22 cellular contexts compared by ENCODE assay signal in genomic region chr7:138434458-138435093, GRCh38. TPM values are rescaled to one million over a fixed set of nuclear protein-coding genes. Genes with fewer than 3 reads are reported as not detected.
A peak's percentile ranks its signal among the peaks of the same experiment; 100 is the strongest.
DNase-seq lines count a peak whose midpoint lies in the region; ATAC-seq, FAIRE-seq and TF ChIP-seq lines count a peak whose summit lies in the region.
"Had no signal": no experiment of that assay in that cellular context is flagged by ENCODE, and none has a peak within 500 bp of the region (broad histone marks: within the 10 kb centered on the region; RNA-seq: fewer than 3 reads in every experiment).

No MANE protein-coding gene starts in this region.

- peak overlapping the region; percentile 79; the same call in 1 of the 2 replicates for H2BK5ac ChIP-seq in H1 (ENCODE audit: low read depth, low read length)

- peaks cover 34% of the 10 kb centered on the region for H3K9me3 ChIP-seq in HUES64 (ENCODE audit: insufficient read depth, low read depth, low read length)
- peaks cover 24 to 26% of the 10 kb centered on the region in 2 experiments for H3K9me3 ChIP-seq in H1 (ENCODE audit: insufficient read depth in 2 of 2, low read depth in 1 of 2, low read length in 1 of 2)
- H3K9me3 ChIP-seq in mucosa of descending colon = peaks cover 25% of the 10 kb centered on the region
- H3K9me3 ChIP-seq in spleen = peaks cover 0 to 38% (median 28%) of the 10 kb centered on the region in 8 donors

- H2BK12ac ChIP-seq in H1 (ENCODE audit: low read depth, low read length) = peak overlapping the region; percentile 13

- peak overlapping the region; percentile 73; the same call in 1 of the 2 replicates for H3K27ac ChIP-seq in HUES64 (ENCODE audit: low read depth, low read length)
- H3K27ac ChIP-seq in H1 (ENCODE audit: low read depth, low read length) = no peak overlapping the region
- H3K27ac ChIP-seq in spleen = no peak overlapping the region
- H3K27ac ChIP-seq: SK-N-MC had no signal

- no peak overlapping the region for H3K4ac ChIP-seq in H1 (replicated peaks; ENCODE audit: insufficient read length, low read depth, low read length)

- 71% methylated on average over 4 of the region's 4 CpGs for WGBS in HUES64
- WGBS in H1 (ENCODE audit: extremely low coverage in 1 of 2, insufficient coverage in 1 of 2, insufficient read length in 1 of 2, insufficient replicate concordance in 2 of 2, low coverage in 1 of 2, low lambda C conversion rate in 2 of 2, missing lambda C conversion rate in 1 of 2), 2 experiments = 67% methylated on average over 4 of the region's 4 CpGs; no CpG with 5 or more reads in 1 of the 2 experiments
- 82 to 89% (median 84%) methylated on average over 4 of the region's 4 CpGs for WGBS in spleen, 5 donors

- peak; percentile 43 for ATAC-seq in mucosa of descending colon
- ATAC-seq: GM12878 had no signal

- 0 out of 2 replicates have a peak overlapping the region, but pooled peaks have one; percentile 20 for H2AK5ac ChIP-seq in H1 (ENCODE audit: low read depth, low read length)

- CTCF ChIA-PET in H1 (lab: Charles Lee; ENCODE audit: partially characterized antibody) = no interaction called here

- H3K4me1 Mint-ChIP-seq in HFFc6 (ENCODE audit: low read depth) = peaks cover 6% of the 10 kb centered on the region
- H3K4me1 Mint-ChIP-seq: IgD-negative memory B cell had no signal

- H3K4me3 ChIP-seq in HUES64 (ENCODE audit: low read length) = no peak overlapping the region
- peak overlapping the region in 1 of 4 experiments; percentile 38; a peak in 1 of 8 replicates for H3K4me3 ChIP-seq in H1 (ENCODE audit: extremely low read depth in 1 of 4, insufficient read depth in 2 of 4, low read depth in 3 of 4, low read length in 4 of 4)
- H3K4me3 ChIP-seq in mucosa of descending colon = no peak overlapping the region
- no peak overlapping the region for H3K4me3 ChIP-seq in spleen
- H3K4me3 ChIP-seq: GM12878, SK-N-MC had no signal

- peak overlapping the region; percentile 75 for H2BK120ac ChIP-seq in H1 (replicated peaks; ENCODE audit: low read depth, low read length)

- no peaks in the 10 kb centered on the region for H3K79me1 ChIP-seq in H1 (ENCODE audit: low read depth, low read length)

- H3K4me1 ChIP-seq in HUES64 (ENCODE audit: insufficient read depth, low read length) = peaks cover 13% of the 10 kb centered on the region
- H3K4me1 ChIP-seq in H1 (replicated peaks in 1 of 4; ENCODE audit: control insufficient read depth in 3 of 4, insufficient read depth in 4 of 4, low read length in 3 of 4) = peaks cover 0 to 16% (median 6%) of the 10 kb centered on the region in 4 experiments; a peak in 5 of 7 replicates
- no peaks in the 10 kb centered on the region for H3K4me1 ChIP-seq in mucosa of descending colon (ENCODE audit: low read depth)
- H3K4me1 ChIP-seq in spleen = no peaks in the 10 kb centered on the region

- no peaks in the 10 kb centered on the region for H3K79me2 ChIP-seq in H1 (ENCODE audit: control insufficient read depth in 1 of 2, insufficient read depth in 2 of 2, low read length in 2 of 2)

- intact Hi-C loops in mucosa of descending colon (cut with DNase I, micrococcal nuclease) (no loop called here), spleen (cut with DNase I; ENCODE audit: low total_unique reads) (no loop called here)

- peak overlapping the region; percentile 41 to 47 for H3K4me2 ChIP-seq in H1 (ENCODE audit: insufficient read depth in 1 of 2, low read depth in 2 of 2, low read length in 2 of 2)

- TF ChIP-seq CTCF in H1 (IDR thresholded peaks at IDR 0.05; ENCODE audit: control extremely low read depth in 1 of 3, insufficient read depth in 1 of 3, low read depth in 1 of 3, low read length in 3 of 3) (no peak), mucosa of descending colon (IDR thresholded peaks at IDR 0.05) (no peak), HFFc6 (IDR thresholded peaks at IDR 0.05) (no peak), spleen (IDR thresholded peaks at IDR 0.05 in 8 of 11, conservative IDR thresholded peaks at IDR 0.05 in 3 of 11) (no peak)

- TF ChIP-seq POLR2A in H1 (IDR thresholded peaks at IDR 0.05; ENCODE audit: control extremely low read depth in 1 of 2, low read depth in 2 of 2, low read length in 2 of 2) (no peak), spleen (IDR thresholded peaks at IDR 0.05) (no peak)

- no peaks in the 10 kb centered on the region for H4K20me1 ChIP-seq in H1 (replicated peaks in 1 of 2; ENCODE audit: control insufficient read depth in 1 of 2, insufficient read depth in 2 of 2, low read length in 2 of 2)

- peak overlapping the region; percentile 68 for H3K18ac ChIP-seq in H1 (ENCODE audit: extremely low read depth, low read length)

- H4K5ac ChIP-seq in H1 (ENCODE audit: insufficient read length, low read depth, low read length) = peak overlapping the region; percentile 62

- H3K9ac ChIP-seq in HUES64 (ENCODE audit: low read depth, low read length) (no peak overlapping the region), H1 (replicated peaks in 1 of 4; ENCODE audit: extremely low read depth in 1 of 4, low read depth in 3 of 4, low read length in 3 of 4) (no peak overlapping the region)

- no peak overlapping the region for H3K23ac ChIP-seq in H1 (ENCODE audit: insufficient read length)

- no peaks in the 10 kb centered on the region; the same call in 1 of the 2 replicates for H3K27me3 Mint-ChIP-seq in HFFc6 (ENCODE audit: insufficient read depth)

- no peak overlapping the region for H3K27ac Mint-ChIP-seq in HFFc6
- H3K27ac Mint-ChIP-seq: IgD-negative memory B cell had no signal

- DNase-seq in NCI-H1092 treated with DMSO at 0.1 percent for 48 hours (lab: John Stamatoyannopoulos, UW) (peak; percentile 72), NCI-H1092 (lab: John Stamatoyannopoulos, UW) (no peak), H1 (ENCODE audit: low read depth in 1 of 2, low spot score in 2 of 2) (no peak), mucosa of descending colon (no peak), NCI-H1436 (lab: John Stamatoyannopoulos, UW) (no peak), HFFc6 (no peak), spleen (no peak)
- DNase-seq: DMS79, EL, GDM1, NCI-H1048, NCI-H1436 treated with DMSO at 0.1 percent for 48 hours, NCI-H187 treated with DMSO at 0.1 percent for 48 hours, NCI-H526 treated with DMSO at 0.1 percent for 48 hours, OCI-M1, SIG-M5 had no signal

- H2BK15ac ChIP-seq in H1 (ENCODE audit: low read length) = no peak overlapping the region

- peaks cover 27% of the 10 kb centered on the region for H3K9me3 Mint-ChIP-seq in HFFc6

- H3K14ac ChIP-seq in H1 (ENCODE audit: insufficient read length) = no peak overlapping the region

- H3K27me3 ChIP-seq in HUES64 (ENCODE audit: insufficient read depth, low read length) = no peaks in the 10 kb centered on the region
- H3K27me3 ChIP-seq in H1 (replicated peaks in 1 of 4; ENCODE audit: control insufficient read depth in 3 of 4, extremely low read depth in 1 of 4, insufficient read depth in 3 of 4, low read length in 3 of 4) = no peaks in the 10 kb centered on the region
- H3K27me3 ChIP-seq in spleen (replicated peaks in 1 of 7) = no peaks in the 10 kb centered on the region

- POLR2A ChIA-PET in H1 (lab: Charles Lee; ENCODE audit: partially characterized antibody) = no interaction called here

- no peak overlapping the region for H3K4me3 Mint-ChIP-seq in HFFc6
- H3K4me3 Mint-ChIP-seq: IgD-negative memory B cell had no signal

- no peak overlapping the region for H2AFZ ChIP-seq in H1 (ENCODE audit: low read length)

- FAIRE-seq in H1 (lab: Jason Lieb, UNC) = peak; percentile 42
- FAIRE-seq: GM12878, H54, RCC 7860 had no signal

- no peak overlapping the region for H4K8ac ChIP-seq in H1 (ENCODE audit: extremely low read depth, insufficient read depth, low read length)

- no peak overlapping the region for H3K56ac ChIP-seq in H1 (replicated peaks; ENCODE audit: insufficient read length, low read depth, low read length)

- TF ChIP-seq RAD21 in H1 (IDR thresholded peaks at IDR 0.05 in 1 of 2, conservative IDR thresholded peaks at IDR 0.05 in 1 of 2; ENCODE audit: low read depth in 2 of 2, low read length in 2 of 2) = no peak

- H3K36me3 ChIP-seq in HUES64 (ENCODE audit: insufficient read depth, low read length) = peaks cover 4% of the 10 kb centered on the region; the same call in 1 of the 2 replicates
- H3K36me3 ChIP-seq in H1 (ENCODE audit: control insufficient read depth in 2 of 4, insufficient read depth in 4 of 4, low read length in 3 of 4) = peaks cover 0 to 18% (median 2%) of the 10 kb centered on the region in 4 experiments; a peak in 2 of 8 replicates
- no peaks in the 10 kb centered on the region for H3K36me3 ChIP-seq in mucosa of descending colon (ENCODE audit: low read depth)
- no peaks in the 10 kb centered on the region for H3K36me3 ChIP-seq in spleen

- H2BK20ac ChIP-seq in H1 (ENCODE audit: low read length) = peak overlapping the region; percentile 5; the same call in 1 of the 2 replicates

- peak overlapping the region; percentile 22 for H4K91ac ChIP-seq in H1 (replicated peaks; ENCODE audit: insufficient read length, low read length)

- no peaks in the 10 kb centered on the region; the same call in 1 of the 2 replicates for H3K23me2 ChIP-seq in H1 (ENCODE audit: low read depth, low read length)

- no peak for TF ChIP-seq EP300 in H1 (IDR thresholded peaks at IDR 0.05; ENCODE audit: borderline replicate concordance in 1 of 2, low read depth in 2 of 2, low read length in 2 of 2)

- peaks cover 8% of the 10 kb centered on the region; the same call in 1 of the 2 replicates for H3K36me3 Mint-ChIP-seq in HFFc6 (ENCODE audit: low read depth)
- H3K36me3 Mint-ChIP-seq: IgD-negative memory B cell had no signal

TF ChIP-seq in H1, 55 proteins besides CTCF, POLR2A, EP300 and RAD21 (continues in another document):
- no peak for TF ChIP-seq MAX (IDR thresholded peaks at IDR 0.05)
- no peak for TF ChIP-seq EZH2 (IDR thresholded peaks at IDR 0.05; ENCODE audit: low read depth, low read length, severe bottlenecking)
- no peak for TF ChIP-seq RXRA (IDR thresholded peaks at IDR 0.05; ENCODE audit: insufficient read depth, low read depth, low read length)

RNA-seq across cellular contexts. Expression of gene TRIM24, which starts 25.5 kb away (rescaled TPM):
- polyA plus RNA-seq in HUES64 (2013, experiment 1 of 2) = 112 TPM
- 113 TPM for polyA plus RNA-seq in HUES64 (2013, experiment 2 of 2)
- total RNA-seq in H1 (2021; fragmentation: NEBNext Ultra II Directional; extraction: Animal tissue kit (Norgen Biotek cat#: 25700)) = 146 and 149 TPM in 2 replicates
- polyA plus RNA-seq in H1 (2011; rRNA removed) (50.4 and 67.6 TPM in 2 replicates), spleen (1 to 10 TPM; 5.2 to 6.5 (median 5.7) TPM)
- 76.4 TPM for polyA plus RNA-seq in H1 (2011; cell fraction: cytosol; rRNA removed)
- polyA plus RNA-seq in H1 (2011; cell fraction: nucleus; rRNA removed) = 67.0 TPM
- polyA plus RNA-seq in H1 (2012, experiment 1 of 2) = 66.2 to 90.3 TPM (median 78.6 TPM) in 4 replicates
- polyA plus RNA-seq in H1 (2012, experiment 2 of 2) = 5.6 TPM
- polyA plus RNA-seq in H1 (2013, experiment 1 of 2) = 87.4 TPM
- 86.9 TPM for polyA plus RNA-seq in H1 (2013, experiment 2 of 2)
- polyA minus RNA-seq in H1 (2011; rRNA and poly(A)+ RNA removed) = 147 and 171 TPM in 2 replicates
- 117 TPM for polyA minus RNA-seq in H1 (2011; cell fraction: cytosol; rRNA and poly(A)+ RNA removed)
- polyA minus RNA-seq in H1 (2011; cell fraction: nucleus; rRNA and poly(A)+ RNA removed) = 216 TPM
- total RNA-seq in mucosa of descending colon (10 to 100 TPM; 17.5 to 21.2 (median 18.9) TPM), spleen (10 to 100 TPM; 13.7 to 22.3 (median 15.9) TPM)
- total RNA-seq in HFFc6 (2021; fragmentation: NEBNext Ultra II Directional; extraction: Animal tissue kit (Norgen Biotek cat#: 25700)) = 10 to 100 TPM in 3 of 6 experiments, 1 to 10 TPM in 3; 7.9 to 11.2 (median 9.9) TPM
